ENCODE assay signal across 15 cellular contexts in the genomic region with DNA sequence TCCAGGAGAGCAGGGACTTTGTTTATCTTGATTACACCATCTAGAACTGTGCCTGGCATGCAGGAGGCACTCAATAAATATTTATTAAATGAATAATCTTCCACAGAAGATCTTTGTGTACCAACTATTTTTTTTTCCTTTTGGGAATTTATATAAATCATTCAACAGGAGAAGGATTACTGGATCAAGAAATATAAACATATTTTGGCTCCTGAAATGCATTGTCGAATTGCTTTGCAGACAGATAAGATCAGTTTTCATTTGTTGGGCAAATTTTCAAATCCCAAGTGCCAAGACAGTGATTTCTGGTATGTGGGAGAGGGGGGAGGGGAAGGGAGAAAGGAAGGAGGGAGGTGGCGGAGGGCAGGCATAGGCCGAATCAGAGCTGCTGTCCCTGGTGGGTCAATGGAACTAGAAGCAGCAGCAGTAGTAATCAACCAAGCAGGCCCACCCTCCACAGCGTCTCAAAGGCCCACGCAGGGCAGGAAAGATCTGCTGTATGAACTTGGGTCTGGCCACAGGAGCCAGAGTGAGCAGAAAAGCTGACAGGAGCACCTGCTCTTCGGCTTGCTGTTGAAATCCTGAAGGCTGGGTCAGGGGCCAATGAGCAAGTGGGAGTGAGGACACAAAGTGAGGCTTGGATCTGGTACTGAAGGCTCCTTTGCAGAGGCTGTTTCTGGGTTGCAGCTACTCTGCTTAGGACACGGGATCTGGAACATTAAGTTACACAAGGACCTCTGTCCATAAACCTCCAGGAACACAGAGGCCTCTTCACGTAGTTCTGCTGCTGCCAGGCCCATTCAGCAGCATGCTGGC. TPM values are rescaled to one million over a fixed set of nuclear protein-coding genes. Genes with fewer than 3 reads are reported as not detected.
A peak's percentile ranks its signal among the peaks of the same experiment; 100 is the strongest.
DNase-seq lines count a peak whose midpoint lies in the region; TF ChIP-seq lines count a peak whose summit lies in the region.
"Had no signal": no experiment of that assay in that cellular context is flagged by ENCODE, and none has a peak within 500 bp of the region (broad histone marks: within the 10 kb centered on the region; RNA-seq: fewer than 3 reads in every experiment).

No MANE protein-coding gene starts in this region.

- 36% methylated on average over 8 of the region's 8 CpGs for WGBS in esophagus muscularis mucosa

- H3K27me3 ChIP-seq in esophagus muscularis mucosa (no peaks in the 10 kb centered on the region), tibial artery (no peaks in the 10 kb centered on the region)
- no peaks in the 10 kb centered on the region for H3K27me3 ChIP-seq in CD4-positive, alpha-beta memory T cell (ENCODE audit: insufficient read depth, low read length)

- TF ChIP-seq POLR2A in esophagus muscularis mucosa (IDR thresholded peaks at IDR 0.05; ENCODE audit: low read depth) = no peak

- H3K27ac ChIP-seq in RWPE1 (peak overlapping the region; percentile 73), esophagus muscularis mucosa (replicated peaks in 1 of 4) (peak overlapping the region; percentile 86 to 90 (median 88)), tibial artery (peak overlapping the region; percentile 84 to 94)
- H3K27ac ChIP-seq in CD4-positive, alpha-beta memory T cell (ENCODE audit: low read depth, low read length) = no peak overlapping the region
- H3K27ac ChIP-seq: HL-60, PC-9 had no signal

- no peaks in the 10 kb centered on the region for H3K27me3 Mint-ChIP-seq in CD4-positive, alpha-beta memory T cell

- peaks cover 3 to 62% (median 49%) of the 10 kb centered on the region in 4 donors for H3K4me1 ChIP-seq in esophagus muscularis mucosa
- peaks cover 0 to 63% (median 33%) of the 10 kb centered on the region in 4 donors for H3K4me1 ChIP-seq in tibial artery
- no peaks in the 10 kb centered on the region for H3K4me1 ChIP-seq in CD4-positive, alpha-beta memory T cell (ENCODE audit: insufficient read depth, low read length)

- H3K9me3 ChIP-seq in esophagus muscularis mucosa = no peaks in the 10 kb centered on the region
- no peaks in the 10 kb centered on the region for H3K9me3 ChIP-seq in tibial artery
- H3K9me3 ChIP-seq in CD4-positive, alpha-beta memory T cell (ENCODE audit: control insufficient read depth in 1 of 2, low read length in 2 of 2) = no peaks in the 10 kb centered on the region

- H3K4me3 Mint-ChIP-seq in CD4-positive, alpha-beta memory T cell = no peak overlapping the region
- H3K4me3 Mint-ChIP-seq: mesothelial cell of epicardium had no signal

- peak; percentile 45 for TF ChIP-seq EP300 in esophagus muscularis mucosa (IDR thresholded peaks at IDR 0.05)

- DNase-seq in RWPE1 (ENCODE audit: low spot score) (no peak), esophagus muscularis mucosa (ENCODE audit: extremely low spot score) (no peak), midbrain (lab: John Stamatoyannopoulos, UW) (peak; percentile 31), tibial artery (peak; percentile 72 to 87), H4 (ENCODE audit: low spot score) (no peak), AG20443 (ENCODE audit: low spot score) (no peak)
- DNase-seq in effector CD4-positive, alpha-beta T cell = no peak
- no peak for DNase-seq in CD4-positive, alpha-beta memory T cell
- DNase-seq: activated T-cell treated with anti-CD3 and anti-CD28 coated beads, Interleukin-2, amount 50 U/mL, for 1 hour; DMS79; NCI-H1105; small intestine had no signal

- POLR2A ChIA-PET in RWPE1 (lab: Yijun Ruan, JAX; ENCODE audit: low non-redundant PET) = no interaction called here
- POLR2A ChIA-PET in CD4-positive, alpha-beta memory T cell (lab: Charles Lee; ENCODE audit: partially characterized antibody) = interaction anchor here (62.9 kb wide), 1 partner anchor 50 kb away, joined by 5577 read pairs; a partner anchor contains a TSS

- H3K4me3 ChIP-seq in esophagus muscularis mucosa = peak overlapping the region in 1 of 4 donors; percentile 1
- no peak overlapping the region for H3K4me3 ChIP-seq in tibial artery
- no peak overlapping the region for H3K4me3 ChIP-seq in CD4-positive, alpha-beta memory T cell (ENCODE audit: low read length in 2 of 2)
- H3K4me3 ChIP-seq: PC-9 had no signal

- intact Hi-C loops in esophagus muscularis mucosa (cut with DNase I) = no loop called here
- intact Hi-C loops in tibial artery (cut with DNase I; ENCODE audit: low total_unique reads) = no loop called here
- intact Hi-C loops in CD4-positive, alpha-beta memory T cell (cut with micrococcal nuclease) = no loop called here

- no peaks in the 10 kb centered on the region for H3K9me3 Mint-ChIP-seq in CD4-positive, alpha-beta memory T cell
- H3K9me3 Mint-ChIP-seq: mesothelial cell of epicardium had no signal

- H3K36me3 ChIP-seq in esophagus muscularis mucosa = no peaks in the 10 kb centered on the region
- no peaks in the 10 kb centered on the region for H3K36me3 ChIP-seq in tibial artery
- no peaks in the 10 kb centered on the region for H3K36me3 ChIP-seq in CD4-positive, alpha-beta memory T cell (ENCODE audit: insufficient read depth, low read length)

- TF ChIP-seq CTCF in RWPE1 (conservative IDR thresholded peaks at IDR 0.05; ENCODE audit: low read depth) (no peak), esophagus muscularis mucosa (IDR thresholded peaks at IDR 0.05) (no peak), tibial artery (IDR thresholded peaks at IDR 0.05) (no peak)

- CTCF ChIA-PET in RWPE1 (lab: Yijun Ruan, JAX) = interaction anchor here (0.7 to 0.9 kb wide), 3 partner anchors 22 to 185 kb away, joined by 3 read pairs; no protein-coding TSS in a partner anchor
- CTCF ChIA-PET in CD4-positive, alpha-beta memory T cell (lab: Charles Lee; ENCODE audit: partially characterized antibody) = interaction anchor here (0.6 to 1.5 kb wide), 3 partner anchors 18 to 70 kb away, joined by 3 read pairs; no protein-coding TSS in a partner anchor

- H3K4me1 Mint-ChIP-seq in CD4-positive, alpha-beta memory T cell = peaks cover 0 to 7% (median 4%) of the 10 kb centered on the region in 4 donors

- H3K36me3 Mint-ChIP-seq in CD4-positive, alpha-beta memory T cell = no peaks in the 10 kb centered on the region
- H3K36me3 Mint-ChIP-seq: mesothelial cell of epicardium had no signal

- H3K27ac Mint-ChIP-seq in CD4-positive, alpha-beta memory T cell = no peak overlapping the region
- H3K27ac Mint-ChIP-seq: mesothelial cell of epicardium had no signal

RNA-seq across cellular contexts. Expression of a gene that starts 15.8 kb away (rescaled TPM):
- total RNA-seq in esophagus muscularis mucosa = 1 to 10 TPM; 4.0 to 7.4 (median 5.5) TPM
- 0.21 TPM in 2 replicates for total RNA-seq in H4 (2014; rRNA removed; shearing (Covaris generic))
- total RNA-seq in CD4-positive, alpha-beta memory T cell = 100 to 1,000 TPM; 174 to 181 TPM
- 10 to 100 TPM in 1 of 2 donors, 1 to 10 TPM in 1; 7.8 to 14.4 TPM for polyA plus RNA-seq in CD4-positive, alpha-beta memory T cell

Comparison
In these comparisons a context has a peak if more than half of its experiments do, and no peak if none do; other contexts are left out.
1. DNase-seq: peak in midbrain (single experiment) and tibial artery (2 of 2); none in RWPE1 (single experiment), esophagus muscularis mucosa (single experiment), H4 (single experiment), effector CD4-positive, alpha-beta T cell (single experiment), AG20443 (single experiment) and CD4-positive, alpha-beta memory T cell (0 of 5).
2. RNA of a gene that starts 15.8 kb away (total RNA-seq): 174 to 181 TPM in CD4-positive, alpha-beta memory T cell; 4.0 to 7.4 TPM in esophagus muscularis mucosa and 0.21 TPM in H4; every median in the first group is over 10 times any median in the second.